20 cellular contexts compared by ENCODE assay signal in genomic region chr4:87901426-87901825, GRCh38.
"Had no signal": no experiment of that assay in that cellular context is flagged by ENCODE, and none has a peak within 500 bp of the region (broad histone marks: within the 10 kb centered on the region; RNA-seq: fewer than 3 reads in every experiment).

No MANE protein-coding gene starts in this region.

- H3K4me1 ChIP-seq: foreskin keratinocyte, suprapubic skin had no signal

- H3K27ac Mint-ChIP-seq: activated CD4-positive, alpha-beta memory T cell treated with anti-CD3 and anti-CD28 coated beads, Interleukin-2, amount 10 ng/mL, durations not matched to agents 7 days and 5 days; activated naive CD4-positive, alpha-beta T cell treated with anti-CD3 and anti-CD28 coated beads, Interleukin-2, amount 10 ng/mL, durations not matched to agents 7 days and 5 days; activated T-cell treated with anti-CD3 and anti-CD28 coated beads, Interleukin-2, amount 50 U/mL, for 24 hours; immature natural killer cell; natural killer cell; T-helper 1 cell treated with Interleukin-12 subunit alpha and Interleukin-12 subunit beta and Interleukin-4 antibody, amounts not matched to agents 30 μg/mL and 1 μg/mL, for 36 hours had no signal

- H3K27me3 ChIP-seq: foreskin keratinocyte had no signal

- H3K9me3 ChIP-seq: neutrophil, suprapubic skin had no signal

- H3K36me3 Mint-ChIP-seq: activated naive CD4-positive, alpha-beta T cell treated with anti-CD3 and anti-CD28 coated beads, Interleukin-2, amount 10 ng/mL, durations not matched to agents 7 days and 5 days; immature natural killer cell; natural killer cell had no signal

- DNase-seq: activated CD4-positive, alpha-beta memory T cell treated with anti-CD3 and anti-CD28 coated beads, Interleukin-2, amount 10 ng/mL, durations not matched to agents 7 days and 5 days; activated CD4-positive, alpha-beta T cell treated with anti-CD3 and anti-CD28 coated beads for 4 hours; activated naive CD4-positive, alpha-beta T cell treated with anti-CD3 and anti-CD28 coated beads, Interleukin-2, amount 10 ng/mL, durations not matched to agents 7 days and 5 days; activated T-cell treated with anti-CD3 and anti-CD28 coated beads, Interleukin-2, amount 50 U/mL, for 24 hours; central memory CD4-positive, alpha-beta T cell; effector memory CD4-positive, alpha-beta T cell; foreskin keratinocyte; immature natural killer cell; mesendoderm; natural killer cell; posterior cingulate gyrus; retina; stimulated activated CD4-positive, alpha-beta T cell treated with anti-CD3 and anti-CD28 coated beads, Interleukin-4, amount 100 ng/mL, for 4 hours; stimulated activated CD8-positive, alpha-beta memory T cell treated with anti-CD3 and anti-CD28 coated beads, Interleukin-4, amount 100 ng/mL, for 48 hours; stimulated activated naive CD4-positive, alpha-beta T cell treated with Interleukin-2 at 50 U/mL for 16 hours; trophoblast cell had no signal

- H3K9me3 Mint-ChIP-seq: activated CD4-positive, alpha-beta memory T cell treated with anti-CD3 and anti-CD28 coated beads, Interleukin-2, amount 10 ng/mL, durations not matched to agents 7 days and 5 days; activated naive CD4-positive, alpha-beta T cell treated with anti-CD3 and anti-CD28 coated beads, Interleukin-2, amount 10 ng/mL, durations not matched to agents 7 days and 5 days; activated T-cell treated with anti-CD3 and anti-CD28 coated beads, Interleukin-2, amount 50 U/mL, for 24 hours; immature natural killer cell; natural killer cell; T-helper 1 cell treated with Interleukin-12 subunit alpha and Interleukin-12 subunit beta and Interleukin-4 antibody, amounts not matched to agents 30 μg/mL and 1 μg/mL, for 36 hours had no signal

- H3K4me3 Mint-ChIP-seq: activated CD4-positive, alpha-beta memory T cell treated with anti-CD3 and anti-CD28 coated beads, Interleukin-2, amount 10 ng/mL, durations not matched to agents 7 days and 5 days; activated naive CD4-positive, alpha-beta T cell treated with anti-CD3 and anti-CD28 coated beads, Interleukin-2, amount 10 ng/mL, durations not matched to agents 7 days and 5 days; activated T-cell treated with anti-CD3 and anti-CD28 coated beads, Interleukin-2, amount 50 U/mL, for 24 hours; immature natural killer cell; natural killer cell; T-helper 1 cell treated with Interleukin-12 subunit alpha and Interleukin-12 subunit beta and Interleukin-4 antibody, amounts not matched to agents 30 μg/mL and 1 μg/mL, for 36 hours had no signal

- H3K36me3 ChIP-seq: neutrophil, suprapubic skin had no signal

- ATAC-seq: foreskin keratinocyte, natural killer cell had no signal

- H3K27ac ChIP-seq: coronary artery, foreskin keratinocyte, neutrophil, suprapubic skin had no signal

- H3K4me3 ChIP-seq: coronary artery, suprapubic skin had no signal
